Comparison of ENCODE assay signal across 8 cellular contexts in the genomic region with DNA sequence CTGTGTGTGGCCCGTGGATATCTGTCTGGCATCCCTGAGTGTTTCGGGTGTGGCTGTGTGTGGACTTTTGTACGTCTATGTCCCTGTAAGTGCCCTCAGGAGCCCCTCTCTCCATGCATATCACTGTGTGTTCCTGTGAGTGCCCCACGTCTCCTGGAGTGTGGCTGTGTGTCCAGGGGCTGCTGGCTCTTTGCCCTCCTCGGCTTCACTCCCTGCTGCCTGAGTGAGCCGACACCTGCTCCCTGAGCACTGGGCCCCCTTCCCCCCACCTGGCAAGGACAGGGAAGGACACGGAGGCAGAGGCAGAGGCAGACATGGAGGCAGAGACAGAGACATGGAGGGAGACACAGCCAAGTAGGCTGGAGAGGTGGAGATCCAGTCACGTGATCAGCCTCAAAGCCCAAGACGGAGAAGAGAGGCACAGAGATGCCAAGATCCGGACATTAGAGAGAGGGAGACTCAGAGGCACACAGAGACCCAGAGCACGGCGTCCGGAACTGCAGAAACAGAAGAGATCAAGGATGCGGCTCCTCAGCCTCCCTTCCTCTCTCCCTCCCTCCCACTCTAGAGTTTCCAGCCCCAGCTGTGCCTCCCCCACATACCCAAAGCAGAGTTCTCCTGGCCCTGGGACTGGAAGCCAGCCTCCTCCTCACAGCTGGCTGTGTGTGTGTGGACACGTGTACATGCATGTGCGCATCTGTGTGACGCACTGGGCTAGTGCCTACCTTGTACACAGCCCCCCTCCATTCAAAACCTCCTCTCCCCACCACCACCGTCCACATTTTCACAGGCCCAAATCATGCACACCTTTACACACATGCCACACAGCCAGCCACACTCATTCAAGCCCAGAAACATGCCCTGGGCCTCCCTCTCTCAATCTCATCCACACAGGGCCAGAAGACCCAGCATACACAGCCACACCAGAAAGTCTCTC. TPM values are rescaled to one million over a fixed set of nuclear protein-coding genes. Genes with fewer than 3 reads are reported as not detected.
DNase-seq lines count a peak whose midpoint lies in the region; ATAC-seq and TF ChIP-seq lines count a peak whose summit lies in the region.

No MANE protein-coding gene starts in this region.

- no peaks in the 10 kb centered on the region for H3K36me3 ChIP-seq in SK-N-MC (ENCODE audit: insufficient read depth, low read length)
- H3K36me3 ChIP-seq in naive thymus-derived CD4-positive, alpha-beta T cell (ENCODE audit: control insufficient read depth in 2 of 3, insufficient read depth in 3 of 3, low read length in 3 of 3): peaks cover 0 to 16% (median 0%) of the 10 kb centered on the region in 3 experiments

- peaks cover 33 to 43% of the 10 kb centered on the region in 2 donors for H3K4me1 ChIP-seq in naive thymus-derived CD4-positive, alpha-beta T cell (ENCODE audit: control insufficient read depth in 2 of 2, insufficient read depth in 2 of 2, low read length in 2 of 2)

- H3K27ac Mint-ChIP-seq in activated naive CD4-positive, alpha-beta T cell treated with anti-CD3 and anti-CD28 coated beads for 36 hours: no peak overlapping the region
- peak overlapping the region; percentile 73 to 91 (median 82) for H3K27ac Mint-ChIP-seq in naive thymus-derived CD4-positive, alpha-beta T cell

- peak; percentile 19 for ATAC-seq in esophagus mucosa
- no peak for ATAC-seq in naive thymus-derived CD4-positive, alpha-beta T cell

- POLR2A ChIA-PET in naive thymus-derived CD4-positive, alpha-beta T cell (lab: Charles Lee): no interaction called here
- POLR2A ChIA-PET in GM10248 (lab: Yijun Ruan, JAX): no interaction called here

- no peaks in the 10 kb centered on the region for H3K36me3 Mint-ChIP-seq in activated naive CD4-positive, alpha-beta T cell treated with anti-CD3 and anti-CD28 coated beads for 36 hours (ENCODE audit: low read depth)
- peaks cover 0 to 41% (median 4%) of the 10 kb centered on the region in 5 donors for H3K36me3 Mint-ChIP-seq in naive thymus-derived CD4-positive, alpha-beta T cell

- no peak for DNase-seq in activated naive CD4-positive, alpha-beta T cell treated with anti-CD3 and anti-CD28 coated beads for 36 hours
- no peak for DNase-seq in activated naive CD4-positive, alpha-beta T cell treated with anti-CD3 and anti-CD28 coated beads, Interleukin-2, amount 50 U/mL, for 16 hours
- DNase-seq in SK-N-MC (ENCODE audit: low read depth, low spot score) (no peak), GM10248 (ENCODE audit: extremely low spot score) (no peak)
- DNase-seq in naive thymus-derived CD4-positive, alpha-beta T cell: no peak
- no peak for DNase-seq in NK-92 treated with Interleukin-12 subunit alpha and Interleukin-12 subunit beta, amount 100 ng/mL, for 24 hours (lab: John Stamatoyannopoulos, UW)
- DNase-seq in central memory CD4-positive, alpha-beta T cell: no peak

- no peaks in the 10 kb centered on the region for H3K27me3 Mint-ChIP-seq in activated naive CD4-positive, alpha-beta T cell treated with anti-CD3 and anti-CD28 coated beads for 36 hours (ENCODE audit: low read depth)
- H3K27me3 Mint-ChIP-seq in naive thymus-derived CD4-positive, alpha-beta T cell: no peaks in the 10 kb centered on the region

- intact Hi-C loops in activated naive CD4-positive, alpha-beta T cell treated with anti-CD3 and anti-CD28 coated beads for 36 hours (cut with micrococcal nuclease): no loop called here
- intact Hi-C loops in naive thymus-derived CD4-positive, alpha-beta T cell (cut with micrococcal nuclease): loop anchor here in 1 of 2 donors (5.0 kb wide), 1 partner anchor 198 kb away; a partner anchor contains a TSS

- no peak overlapping the region for H3K9ac ChIP-seq in SK-N-MC (ENCODE audit: insufficient read length)

- no peak overlapping the region for H3K4me3 ChIP-seq in SK-N-MC
- H3K4me3 ChIP-seq in naive thymus-derived CD4-positive, alpha-beta T cell (ENCODE audit: low read length): peak overlapping the region; percentile 39

- no peaks in the 10 kb centered on the region for H3K9me3 ChIP-seq in SK-N-MC (ENCODE audit: low read depth, low read length)
- no peaks in the 10 kb centered on the region for H3K9me3 ChIP-seq in naive thymus-derived CD4-positive, alpha-beta T cell (ENCODE audit: control insufficient read depth in 2 of 3, low read length in 3 of 3)

- TF ChIP-seq CTCF in GM10248 (IDR thresholded peaks at IDR 0.05; ENCODE audit: control extremely low read depth, extremely low read depth, low read depth, missing control alignments): no peak

- H3K27ac ChIP-seq in SK-N-MC: peak overlapping the region; percentile 72
- H3K27ac ChIP-seq in naive thymus-derived CD4-positive, alpha-beta T cell (ENCODE audit: low read depth, low read length): peak overlapping the region; percentile 93

- H3K4me1 Mint-ChIP-seq in activated naive CD4-positive, alpha-beta T cell treated with anti-CD3 and anti-CD28 coated beads for 36 hours (ENCODE audit: low read depth): peaks cover 47% of the 10 kb centered on the region
- H3K4me1 Mint-ChIP-seq in naive thymus-derived CD4-positive, alpha-beta T cell: peaks cover 49 to 71% (median 59%) of the 10 kb centered on the region in 7 donors

- H3K27me3 ChIP-seq in naive thymus-derived CD4-positive, alpha-beta T cell (ENCODE audit: control insufficient read depth in 2 of 2, insufficient read depth in 2 of 2, low read length in 2 of 2): no peaks in the 10 kb centered on the region

- CTCF ChIA-PET in activated naive CD4-positive, alpha-beta T cell treated with anti-CD3 and anti-CD28 coated beads for 36 hours (lab: Charles Lee): no interaction called here
- CTCF ChIA-PET in naive thymus-derived CD4-positive, alpha-beta T cell (lab: Charles Lee): interaction anchor here (0.6 to 1.2 kb wide), 2 partner anchors 78 to 129 kb away, joined by 4 to 5 read pairs; no protein-coding TSS in a partner anchor
- CTCF ChIA-PET in GM10248 (lab: Yijun Ruan, JAX): no interaction called here

- H3K4me3 Mint-ChIP-seq in activated naive CD4-positive, alpha-beta T cell treated with anti-CD3 and anti-CD28 coated beads for 36 hours: peak overlapping the region; percentile 63
- H3K4me3 Mint-ChIP-seq in naive thymus-derived CD4-positive, alpha-beta T cell: peak overlapping the region; percentile 79 to 98 (median 84)

- H3K9me3 Mint-ChIP-seq in activated naive CD4-positive, alpha-beta T cell treated with anti-CD3 and anti-CD28 coated beads for 36 hours: no peaks in the 10 kb centered on the region
- H3K9me3 Mint-ChIP-seq in naive thymus-derived CD4-positive, alpha-beta T cell: peaks cover 0 to 4% (median 0%) of the 10 kb centered on the region in 11 donors

RNA-seq across cellular contexts. Expression of a gene that starts 39.0 kb away (rescaled TPM):
- total RNA-seq in activated naive CD4-positive, alpha-beta T cell treated with anti-CD3 and anti-CD28 coated beads for 36 hours: 100 to 1,000 TPM; 105 to 106 TPM
- total RNA-seq in esophagus mucosa: 169 TPM
- 100 to 1,000 TPM; 136 to 177 (median 145) TPM for total RNA-seq in naive thymus-derived CD4-positive, alpha-beta T cell
- 10 to 100 TPM; 78.4 to 85.0 TPM for polyA plus RNA-seq in naive thymus-derived CD4-positive, alpha-beta T cell
